ENCODE assay signal across 1 cellular context in genomic region chr2:26033769-26034596, GRCh38.
TF ChIP-seq lines count a peak whose summit lies in the region.

Gene RAB10 (plus strand): TSS chr2:26034084. CDS start chr2:26034609, 525 bp downstream.

TF ChIP-seq in K562, 482 proteins besides CTCF, POLR2A, EP300 and RAD21 (continued from another document and continues in another):
- TF ChIP-seq, protein P1, sequence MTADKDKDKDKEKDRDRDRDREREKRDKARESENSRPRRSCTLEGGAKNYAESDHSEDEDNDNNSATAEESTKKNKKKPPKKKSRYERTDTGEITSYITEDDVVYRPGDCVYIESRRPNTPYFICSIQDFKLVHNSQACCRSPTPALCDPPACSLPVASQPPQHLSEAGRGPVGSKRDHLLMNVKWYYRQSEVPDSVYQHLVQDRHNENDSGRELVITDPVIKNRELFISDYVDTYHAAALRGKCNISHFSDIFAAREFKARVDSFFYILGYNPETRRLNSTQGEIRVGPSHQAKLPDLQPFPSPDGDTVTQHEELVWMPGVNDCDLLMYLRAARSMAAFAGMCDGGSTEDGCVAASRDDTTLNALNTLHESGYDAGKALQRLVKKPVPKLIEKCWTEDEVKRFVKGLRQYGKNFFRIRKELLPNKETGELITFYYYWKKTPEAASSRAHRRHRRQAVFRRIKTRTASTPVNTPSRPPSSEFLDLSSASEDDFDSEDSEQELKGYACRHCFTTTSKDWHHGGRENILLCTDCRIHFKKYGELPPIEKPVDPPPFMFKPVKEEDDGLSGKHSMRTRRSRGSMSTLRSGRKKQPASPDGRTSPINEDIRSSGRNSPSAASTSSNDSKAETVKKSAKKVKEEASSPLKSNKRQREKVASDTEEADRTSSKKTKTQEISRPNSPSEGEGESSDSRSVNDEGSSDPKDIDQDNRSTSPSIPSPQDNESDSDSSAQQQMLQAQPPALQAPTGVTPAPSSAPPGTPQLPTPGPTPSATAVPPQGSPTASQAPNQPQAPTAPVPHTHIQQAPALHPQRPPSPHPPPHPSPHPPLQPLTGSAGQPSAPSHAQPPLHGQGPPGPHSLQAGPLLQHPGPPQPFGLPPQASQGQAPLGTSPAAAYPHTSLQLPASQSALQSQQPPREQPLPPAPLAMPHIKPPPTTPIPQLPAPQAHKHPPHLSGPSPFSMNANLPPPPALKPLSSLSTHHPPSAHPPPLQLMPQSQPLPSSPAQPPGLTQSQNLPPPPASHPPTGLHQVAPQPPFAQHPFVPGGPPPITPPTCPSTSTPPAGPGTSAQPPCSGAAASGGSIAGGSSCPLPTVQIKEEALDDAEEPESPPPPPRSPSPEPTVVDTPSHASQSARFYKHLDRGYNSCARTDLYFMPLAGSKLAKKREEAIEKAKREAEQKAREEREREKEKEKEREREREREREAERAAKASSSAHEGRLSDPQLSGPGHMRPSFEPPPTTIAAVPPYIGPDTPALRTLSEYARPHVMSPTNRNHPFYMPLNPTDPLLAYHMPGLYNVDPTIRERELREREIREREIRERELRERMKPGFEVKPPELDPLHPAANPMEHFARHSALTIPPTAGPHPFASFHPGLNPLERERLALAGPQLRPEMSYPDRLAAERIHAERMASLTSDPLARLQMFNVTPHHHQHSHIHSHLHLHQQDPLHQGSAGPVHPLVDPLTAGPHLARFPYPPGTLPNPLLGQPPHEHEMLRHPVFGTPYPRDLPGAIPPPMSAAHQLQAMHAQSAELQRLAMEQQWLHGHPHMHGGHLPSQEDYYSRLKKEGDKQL (CRISPR knock-in tag; IDR thresholded peaks at IDR 0.05; ENCODE audit: borderline replicate concordance) = no peak
- TF ChIP-seq MXI1 (IDR thresholded peaks at IDR 0.05; ENCODE audit: low read depth, low read length) (0 out of 2 replicates have a peak, but pooled peaks have one; percentile 56), SRSF1 (IDR thresholded peaks at IDR 0.05; ENCODE audit: low read depth, low read length) (no peak), CHD4 (IDR thresholded peaks at IDR 0.05; ENCODE audit: insufficient read depth, insufficient replicate concordance, low read depth, low read length, poor library complexity, severe bottlenecking) (no peak), SREBF1 (IDR thresholded peaks at IDR 0.05; ENCODE audit: borderline replicate concordance, low read depth, low read length) (no peak), ETV6 (IDR thresholded peaks at IDR 0.05; ENCODE audit: borderline replicate concordance in 1 of 2, low read depth in 2 of 2, low read length in 1 of 2) (no peak; a peak in 1 of 4 replicates), ETV6 (CRISPR knock-in tag; IDR thresholded peaks at IDR 0.05; ENCODE audit: borderline replicate concordance) (0 out of 2 replicates have a peak, but pooled peaks have one; percentile 13), BRF1 (IDR thresholded peaks at IDR 0.05; ENCODE audit: borderline replicate concordance, extremely low read depth, insufficient read length) (no peak), MTF1 (CRISPR knock-in tag; IDR thresholded peaks at IDR 0.05; ENCODE audit: borderline replicate concordance) (no peak), TCF7 (IDR thresholded peaks at IDR 0.05; ENCODE audit: borderline replicate concordance) (no peak), ZNF668 (CRISPR knock-in tag; IDR thresholded peaks at IDR 0.05) (no peak), MAZ (CRISPR knock-in tag; conservative IDR thresholded peaks at IDR 0.05 in 1 of 2, IDR thresholded peaks at IDR 0.05 in 1 of 2) (peak; percentile 94 to 95), PTBP1 (IDR thresholded peaks at IDR 0.05; ENCODE audit: low read depth, low read length) (no peak), RBM39 (optimal IDR thresholded peaks at IDR 0.05; ENCODE audit: low read depth, low read length) (no peak), TEAD2 (tag; IDR thresholded peaks at IDR 0.05) (no peak), TFAP4 (CRISPR knock-in tag; IDR thresholded peaks at IDR 0.05; ENCODE audit: borderline replicate concordance) (peak; percentile 72), ZNF239 (CRISPR knock-in tag; IDR thresholded peaks at IDR 0.05) (no peak), ZNF707 (CRISPR knock-in tag; conservative IDR thresholded peaks at IDR 0.05) (no peak), SMAD2 (IDR thresholded peaks at IDR 0.05; ENCODE audit: low read depth, low read length) (no peak)
- TF ChIP-seq, protein P2, sequence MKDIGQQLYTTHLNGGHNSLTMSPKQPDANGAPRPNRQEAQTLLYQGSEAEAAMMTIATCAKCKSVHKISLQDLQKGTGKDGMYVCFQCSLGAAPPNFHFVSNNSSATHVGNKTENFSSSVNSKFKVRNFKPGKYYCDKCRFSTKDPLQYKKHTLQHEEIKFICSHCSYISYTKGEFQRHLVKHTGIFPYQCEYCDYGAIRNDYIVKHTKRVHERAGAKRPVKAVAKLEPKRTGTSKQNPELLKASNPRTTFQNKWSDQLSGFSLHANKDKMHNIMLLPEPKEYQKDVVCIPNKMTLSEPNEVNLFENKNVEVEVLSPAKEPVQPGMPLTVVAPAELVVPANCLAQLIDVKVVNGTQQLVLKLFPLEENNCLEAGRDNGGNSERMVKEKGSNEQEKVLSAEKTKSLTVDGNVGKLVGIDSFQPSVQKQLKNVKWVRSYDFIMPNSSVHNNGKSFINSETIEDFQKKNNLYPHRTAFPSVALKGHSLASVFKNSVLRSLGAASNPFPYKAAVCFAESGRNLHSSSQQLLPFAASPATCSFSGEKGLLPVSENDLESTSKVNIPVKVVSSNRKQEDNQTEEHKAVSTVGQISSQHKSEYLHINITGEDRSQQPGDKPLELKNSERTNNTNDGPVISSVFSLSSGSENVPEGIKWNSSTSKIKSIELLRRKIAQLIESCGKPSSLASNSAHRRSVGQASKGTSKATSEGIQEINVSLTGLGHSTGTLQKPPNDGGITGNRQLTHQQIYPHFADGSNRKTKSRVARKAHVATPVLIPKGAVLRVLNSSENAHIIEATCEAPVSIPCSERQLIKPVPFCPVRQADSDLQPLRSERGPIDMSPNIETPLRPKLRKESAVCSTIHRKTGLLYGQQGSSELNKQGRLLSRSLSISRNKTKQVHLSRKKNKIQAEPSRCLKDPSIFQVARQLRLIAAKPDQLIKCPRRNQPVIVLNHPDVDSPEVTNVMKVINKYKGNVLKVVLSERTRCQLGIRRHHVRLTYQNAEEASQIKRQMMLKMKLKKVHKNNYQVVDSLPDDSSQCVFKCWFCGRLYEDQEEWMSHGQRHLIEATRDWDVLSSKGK (CRISPR knock-in tag; IDR thresholded peaks at IDR 0.05) = no peak
- TF ChIP-seq, protein P3, sequence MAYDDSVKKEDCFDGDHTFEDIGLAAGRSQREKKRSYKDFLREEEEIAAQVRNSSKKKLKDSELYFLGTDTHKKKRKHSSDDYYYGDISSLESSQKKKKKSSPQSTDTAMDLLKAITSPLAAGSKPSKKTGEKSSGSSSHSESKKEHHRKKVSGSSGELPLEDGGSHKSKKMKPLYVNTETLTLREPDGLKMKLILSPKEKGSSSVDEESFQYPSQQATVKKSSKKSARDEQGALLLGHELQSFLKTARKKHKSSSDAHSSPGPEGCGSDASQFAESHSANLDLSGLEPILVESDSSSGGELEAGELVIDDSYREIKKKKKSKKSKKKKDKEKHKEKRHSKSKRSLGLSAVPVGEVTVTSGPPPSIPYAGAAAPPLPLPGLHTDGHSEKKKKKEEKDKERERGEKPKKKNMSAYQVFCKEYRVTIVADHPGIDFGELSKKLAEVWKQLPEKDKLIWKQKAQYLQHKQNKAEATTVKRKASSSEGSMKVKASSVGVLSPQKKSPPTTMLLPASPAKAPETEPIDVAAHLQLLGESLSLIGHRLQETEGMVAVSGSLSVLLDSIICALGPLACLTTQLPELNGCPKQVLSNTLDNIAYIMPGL (CRISPR knock-in tag; IDR thresholded peaks at IDR 0.05) = peak; percentile 90; the same call in 1 of the 2 replicates
- TF ChIP-seq, protein P4, sequence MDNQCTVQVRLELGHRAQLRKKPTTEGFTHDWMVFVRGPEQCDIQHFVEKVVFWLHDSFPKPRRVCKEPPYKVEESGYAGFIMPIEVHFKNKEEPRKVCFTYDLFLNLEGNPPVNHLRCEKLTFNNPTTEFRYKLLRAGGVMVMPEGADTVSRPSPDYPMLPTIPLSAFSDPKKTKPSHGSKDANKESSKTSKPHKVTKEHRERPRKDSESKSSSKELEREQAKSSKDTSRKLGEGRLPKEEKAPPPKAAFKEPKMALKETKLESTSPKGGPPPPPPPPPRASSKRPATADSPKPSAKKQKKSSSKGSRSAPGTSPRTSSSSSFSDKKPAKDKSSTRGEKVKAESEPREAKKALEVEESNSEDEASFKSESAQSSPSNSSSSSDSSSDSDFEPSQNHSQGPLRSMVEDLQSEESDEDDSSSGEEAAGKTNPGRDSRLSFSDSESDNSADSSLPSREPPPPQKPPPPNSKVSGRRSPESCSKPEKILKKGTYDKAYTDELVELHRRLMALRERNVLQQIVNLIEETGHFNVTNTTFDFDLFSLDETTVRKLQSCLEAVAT (IDR thresholded peaks at IDR 0.05) = peak; percentile 64 to 67; a peak in 2 of 4 replicates
- TF ChIP-seq, protein P5, sequence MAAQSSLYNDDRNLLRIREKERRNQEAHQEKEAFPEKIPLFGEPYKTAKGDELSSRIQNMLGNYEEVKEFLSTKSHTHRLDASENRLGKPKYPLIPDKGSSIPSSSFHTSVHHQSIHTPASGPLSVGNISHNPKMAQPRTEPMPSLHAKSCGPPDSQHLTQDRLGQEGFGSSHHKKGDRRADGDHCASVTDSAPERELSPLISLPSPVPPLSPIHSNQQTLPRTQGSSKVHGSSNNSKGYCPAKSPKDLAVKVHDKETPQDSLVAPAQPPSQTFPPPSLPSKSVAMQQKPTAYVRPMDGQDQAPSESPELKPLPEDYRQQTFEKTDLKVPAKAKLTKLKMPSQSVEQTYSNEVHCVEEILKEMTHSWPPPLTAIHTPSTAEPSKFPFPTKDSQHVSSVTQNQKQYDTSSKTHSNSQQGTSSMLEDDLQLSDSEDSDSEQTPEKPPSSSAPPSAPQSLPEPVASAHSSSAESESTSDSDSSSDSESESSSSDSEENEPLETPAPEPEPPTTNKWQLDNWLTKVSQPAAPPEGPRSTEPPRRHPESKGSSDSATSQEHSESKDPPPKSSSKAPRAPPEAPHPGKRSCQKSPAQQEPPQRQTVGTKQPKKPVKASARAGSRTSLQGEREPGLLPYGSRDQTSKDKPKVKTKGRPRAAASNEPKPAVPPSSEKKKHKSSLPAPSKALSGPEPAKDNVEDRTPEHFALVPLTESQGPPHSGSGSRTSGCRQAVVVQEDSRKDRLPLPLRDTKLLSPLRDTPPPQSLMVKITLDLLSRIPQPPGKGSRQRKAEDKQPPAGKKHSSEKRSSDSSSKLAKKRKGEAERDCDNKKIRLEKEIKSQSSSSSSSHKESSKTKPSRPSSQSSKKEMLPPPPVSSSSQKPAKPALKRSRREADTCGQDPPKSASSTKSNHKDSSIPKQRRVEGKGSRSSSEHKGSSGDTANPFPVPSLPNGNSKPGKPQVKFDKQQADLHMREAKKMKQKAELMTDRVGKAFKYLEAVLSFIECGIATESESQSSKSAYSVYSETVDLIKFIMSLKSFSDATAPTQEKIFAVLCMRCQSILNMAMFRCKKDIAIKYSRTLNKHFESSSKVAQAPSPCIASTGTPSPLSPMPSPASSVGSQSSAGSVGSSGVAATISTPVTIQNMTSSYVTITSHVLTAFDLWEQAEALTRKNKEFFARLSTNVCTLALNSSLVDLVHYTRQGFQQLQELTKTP (IDR thresholded peaks at IDR 0.05; ENCODE audit: low read depth in 1 of 2, partially characterized antibody in 2 of 2) = peak in 1 of 2 experiments; percentile 4
- TF ChIP-seq, protein P6, sequence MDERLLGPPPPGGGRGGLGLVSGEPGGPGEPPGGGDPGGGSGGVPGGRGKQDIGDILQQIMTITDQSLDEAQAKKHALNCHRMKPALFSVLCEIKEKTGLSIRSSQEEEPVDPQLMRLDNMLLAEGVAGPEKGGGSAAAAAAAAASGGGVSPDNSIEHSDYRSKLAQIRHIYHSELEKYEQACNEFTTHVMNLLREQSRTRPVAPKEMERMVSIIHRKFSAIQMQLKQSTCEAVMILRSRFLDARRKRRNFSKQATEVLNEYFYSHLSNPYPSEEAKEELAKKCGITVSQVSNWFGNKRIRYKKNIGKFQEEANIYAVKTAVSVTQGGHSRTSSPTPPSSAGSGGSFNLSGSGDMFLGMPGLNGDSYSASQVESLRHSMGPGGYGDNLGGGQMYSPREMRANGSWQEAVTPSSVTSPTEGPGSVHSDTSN (CRISPR knock-in tag; IDR thresholded peaks at IDR 0.05; ENCODE audit: low read depth) = no peak
- TF ChIP-seq, protein P6 (tag; conservative IDR thresholded peaks at IDR 0.05; ENCODE audit: low read depth) = no peak
- TF ChIP-seq, protein P7, sequence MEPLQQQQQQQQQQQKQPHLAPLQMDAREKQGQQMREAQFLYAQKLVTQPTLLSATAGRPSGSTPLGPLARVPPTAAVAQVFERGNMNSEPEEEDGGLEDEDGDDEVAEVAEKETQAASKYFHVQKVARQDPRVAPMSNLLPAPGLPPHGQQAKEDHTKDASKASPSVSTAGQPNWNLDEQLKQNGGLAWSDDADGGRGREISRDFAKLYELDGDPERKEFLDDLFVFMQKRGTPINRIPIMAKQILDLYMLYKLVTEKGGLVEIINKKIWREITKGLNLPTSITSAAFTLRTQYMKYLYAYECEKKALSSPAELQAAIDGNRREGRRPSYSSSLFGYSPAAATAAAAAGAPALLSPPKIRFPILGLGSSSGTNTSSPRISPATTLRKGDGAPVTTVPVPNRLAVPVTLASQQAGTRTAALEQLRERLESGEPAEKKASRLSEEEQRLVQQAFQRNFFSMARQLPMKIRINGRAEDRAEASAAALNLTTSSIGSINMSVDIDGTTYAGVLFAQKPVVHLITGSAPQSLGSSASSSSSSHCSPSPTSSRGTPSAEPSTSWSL (CRISPR knock-in tag; IDR thresholded peaks at IDR 0.05; ENCODE audit: borderline replicate concordance) = no peak
- TF ChIP-seq, protein P8, sequence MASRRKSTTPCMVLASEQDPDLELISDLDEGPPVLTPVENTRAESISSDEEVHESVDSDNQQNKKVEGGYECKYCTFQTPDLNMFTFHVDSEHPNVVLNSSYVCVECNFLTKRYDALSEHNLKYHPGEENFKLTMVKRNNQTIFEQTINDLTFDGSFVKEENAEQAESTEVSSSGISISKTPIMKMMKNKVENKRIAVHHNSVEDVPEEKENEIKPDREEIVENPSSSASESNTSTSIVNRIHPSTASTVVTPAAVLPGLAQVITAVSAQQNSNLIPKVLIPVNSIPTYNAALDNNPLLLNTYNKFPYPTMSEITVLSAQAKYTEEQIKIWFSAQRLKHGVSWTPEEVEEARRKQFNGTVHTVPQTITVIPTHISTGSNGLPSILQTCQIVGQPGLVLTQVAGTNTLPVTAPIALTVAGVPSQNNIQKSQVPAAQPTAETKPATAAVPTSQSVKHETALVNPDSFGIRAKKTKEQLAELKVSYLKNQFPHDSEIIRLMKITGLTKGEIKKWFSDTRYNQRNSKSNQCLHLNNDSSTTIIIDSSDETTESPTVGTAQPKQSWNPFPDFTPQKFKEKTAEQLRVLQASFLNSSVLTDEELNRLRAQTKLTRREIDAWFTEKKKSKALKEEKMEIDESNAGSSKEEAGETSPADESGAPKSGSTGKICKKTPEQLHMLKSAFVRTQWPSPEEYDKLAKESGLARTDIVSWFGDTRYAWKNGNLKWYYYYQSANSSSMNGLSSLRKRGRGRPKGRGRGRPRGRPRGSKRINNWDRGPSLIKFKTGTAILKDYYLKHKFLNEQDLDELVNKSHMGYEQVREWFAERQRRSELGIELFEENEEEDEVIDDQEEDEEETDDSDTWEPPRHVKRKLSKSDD (conservative IDR thresholded peaks at IDR 0.05; ENCODE audit: low read length) = no peak
